In genomic region chr4:13544556-13545393, GRCh38 we compare ENCODE assay signal across 8 cellular contexts. TPM values are rescaled to one million over a fixed set of nuclear protein-coding genes. Genes with fewer than 3 reads are reported as not detected.
DNase-seq lines count a peak whose midpoint lies in the region; ATAC-seq lines count a peak whose summit lies in the region.

No MANE protein-coding gene starts in this region.

- H3K9me3 Mint-ChIP-seq in activated naive CD8-positive, alpha-beta T cell treated with anti-CD3 and anti-CD28 coated beads, Interleukin-2, amount 50 U/mL, for 24 hours: peaks cover 5% of the 10 kb centered on the region

- H3K27me3 Mint-ChIP-seq in activated naive CD8-positive, alpha-beta T cell treated with anti-CD3 and anti-CD28 coated beads, Interleukin-2, amount 50 U/mL, for 24 hours: peaks cover 69% of the 10 kb centered on the region

- peak overlapping the region; percentile 77 for H3K4me3 Mint-ChIP-seq in activated naive CD8-positive, alpha-beta T cell treated with anti-CD3 and anti-CD28 coated beads, Interleukin-2, amount 50 U/mL, for 24 hours

- ATAC-seq in GM19455 (IDR thresholded peaks at IDR 0.05; ENCODE audit: unreplicated experiment) (peak; percentile 41), HG03521 (IDR thresholded peaks at IDR 0.05; ENCODE audit: unreplicated experiment) (peak; percentile 46), left cardiac atrium (peak; percentile 71 to 88)
- peak; percentile 71 for ATAC-seq in activated naive CD8-positive, alpha-beta T cell treated with anti-CD3 and anti-CD28 coated beads, Interleukin-2, amount 50 U/mL, for 24 hours

- intact Hi-C loops in left cardiac atrium (cut with DNase I): loop anchor here (5.0 to 10.0 kb wide), 2 partner anchors 692 to 810 kb away; no protein-coding TSS in a partner anchor

- peak; percentile 69 for DNase-seq in COLO829 (ENCODE audit: low spot score)
- DNase-seq in NCI-H748 treated with DMSO at 0.1 percent for 48 hours (lab: John Stamatoyannopoulos, UW): peak; percentile 57
- DNase-seq in activated naive CD8-positive, alpha-beta T cell treated with anti-CD3 and anti-CD28 coated beads, Interleukin-2, amount 50 U/mL, for 24 hours: peak; percentile 64
- DNase-seq in left cardiac atrium: peak; percentile 76
- DNase-seq in pons (ENCODE audit: low spot score): peak; percentile 20
- DNase-seq in NK-92 (lab: John Stamatoyannopoulos, UW; ENCODE audit: unreplicated experiment): no peak

- H3K27ac Mint-ChIP-seq in activated naive CD8-positive, alpha-beta T cell treated with anti-CD3 and anti-CD28 coated beads, Interleukin-2, amount 50 U/mL, for 24 hours: no peak overlapping the region

- H3K36me3 Mint-ChIP-seq in activated naive CD8-positive, alpha-beta T cell treated with anti-CD3 and anti-CD28 coated beads, Interleukin-2, amount 50 U/mL, for 24 hours (ENCODE audit: low read depth): peaks cover 7% of the 10 kb centered on the region

- H3K4me1 Mint-ChIP-seq in activated naive CD8-positive, alpha-beta T cell treated with anti-CD3 and anti-CD28 coated beads, Interleukin-2, amount 50 U/mL, for 24 hours: peaks cover 49% of the 10 kb centered on the region

RNA-seq across cellular contexts. Expression of gene NKX3-2, which starts 0.5 kb away (rescaled TPM):
- total RNA-seq in left cardiac atrium: not detected
